ENCODE assay signal across 2 cellular contexts in the genomic region with DNA sequence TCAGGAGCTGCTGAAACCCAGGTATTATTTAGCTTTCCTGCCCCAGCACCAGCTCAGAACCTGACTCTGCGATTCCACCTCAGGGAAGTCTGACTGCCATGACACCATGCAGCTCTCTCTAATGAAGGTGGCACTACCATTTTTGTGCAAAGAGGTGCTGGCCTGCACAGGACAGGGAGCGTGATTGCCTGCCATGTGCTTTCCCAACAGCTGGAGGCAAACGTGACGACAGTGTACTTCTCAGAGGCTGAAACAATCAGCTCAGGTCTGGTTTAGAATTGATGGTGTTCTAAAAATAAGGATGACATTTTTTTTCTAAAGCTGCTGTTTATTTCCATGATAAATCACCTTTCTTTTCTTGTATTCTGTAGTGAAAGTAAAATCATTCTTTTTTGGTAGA.
TF ChIP-seq lines count a peak whose summit lies in the region.

No MANE protein-coding gene starts in this region.

TF ChIP-seq in IMR-90, 13 proteins besides CTCF, POLR2A, EP300 and RAD21:
- TF ChIP-seq MAFK (IDR thresholded peaks at IDR 0.05; ENCODE audit: low read depth, low read length) (no peak), CEBPB (IDR thresholded peaks at IDR 0.05; ENCODE audit: low read depth, low read length) (no peak), RFX5 (IDR thresholded peaks at IDR 0.05; ENCODE audit: low read depth, low read length) (no peak), RCOR1 (IDR thresholded peaks at IDR 0.05; ENCODE audit: insufficient replicate concordance, low read length) (no peak), MXI1 (IDR thresholded peaks at IDR 0.05; ENCODE audit: borderline replicate concordance, low read depth, low read length) (no peak), BHLHE40 (IDR thresholded peaks at IDR 0.05; ENCODE audit: low read depth, low read length) (no peak), MAZ (IDR thresholded peaks at IDR 0.05; ENCODE audit: borderline replicate concordance, low read depth, low read length) (no peak), CHD1 (IDR thresholded peaks at IDR 0.05; ENCODE audit: low read depth, low read length) (no peak), USF2 (IDR thresholded peaks at IDR 0.05; ENCODE audit: low read depth, low read length) (no peak), NFE2L2 (IDR thresholded peaks at IDR 0.05; ENCODE audit: low read depth, low read length) (no peak)
- TF ChIP-seq, protein P1, sequence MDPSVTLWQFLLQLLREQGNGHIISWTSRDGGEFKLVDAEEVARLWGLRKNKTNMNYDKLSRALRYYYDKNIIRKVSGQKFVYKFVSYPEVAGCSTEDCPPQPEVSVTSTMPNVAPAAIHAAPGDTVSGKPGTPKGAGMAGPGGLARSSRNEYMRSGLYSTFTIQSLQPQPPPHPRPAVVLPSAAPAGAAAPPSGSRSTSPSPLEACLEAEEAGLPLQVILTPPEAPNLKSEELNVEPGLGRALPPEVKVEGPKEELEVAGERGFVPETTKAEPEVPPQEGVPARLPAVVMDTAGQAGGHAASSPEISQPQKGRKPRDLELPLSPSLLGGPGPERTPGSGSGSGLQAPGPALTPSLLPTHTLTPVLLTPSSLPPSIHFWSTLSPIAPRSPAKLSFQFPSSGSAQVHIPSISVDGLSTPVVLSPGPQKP (IDR thresholded peaks at IDR 0.05; ENCODE audit: borderline replicate concordance, low read depth, low read length) = no peak

TF ChIP-seq in H1, 55 proteins besides CTCF, POLR2A, EP300 and RAD21:
- TF ChIP-seq CTBP2 (IDR thresholded peaks at IDR 0.05; ENCODE audit: borderline replicate concordance, insufficient read depth, insufficient read length, low read length) = no peak
- TF ChIP-seq TBP (IDR thresholded peaks at IDR 0.05; ENCODE audit: low read depth, low read length) = no peak
- no peak for TF ChIP-seq USF2 (IDR thresholded peaks at IDR 0.05; ENCODE audit: low read length)
- TF ChIP-seq MAFK (IDR thresholded peaks at IDR 0.05; ENCODE audit: low read depth, low read length) = no peak
- no peak for TF ChIP-seq CHD1 (IDR thresholded peaks at IDR 0.05; ENCODE audit: low read depth, low read length)
- TF ChIP-seq POLR2AphosphoS5 (IDR thresholded peaks at IDR 0.05; ENCODE audit: low read depth, low read length) = no peak
- TF ChIP-seq RBBP5 (IDR thresholded peaks at IDR 0.05; ENCODE audit: borderline replicate concordance, low read depth, low read length) = no peak
- TF ChIP-seq CBX5 (IDR thresholded peaks at IDR 0.05; ENCODE audit: low read depth, low read length) = no peak
- no peak for TF ChIP-seq SRF (IDR thresholded peaks at IDR 0.05; ENCODE audit: low read depth, low read length)
- no peak for TF ChIP-seq CREB1 (IDR thresholded peaks at IDR 0.05)
- TF ChIP-seq HDAC2 (IDR thresholded peaks at IDR 0.05; ENCODE audit: borderline replicate concordance in 1 of 2, low read depth in 2 of 2, low read length in 2 of 2) = no peak
- TF ChIP-seq BACH1 (IDR thresholded peaks at IDR 0.05; ENCODE audit: low read length) = no peak
- TF ChIP-seq CHD7 (IDR thresholded peaks at IDR 0.05; ENCODE audit: insufficient replicate concordance, low read length) = no peak
- TF ChIP-seq, protein P2, sequence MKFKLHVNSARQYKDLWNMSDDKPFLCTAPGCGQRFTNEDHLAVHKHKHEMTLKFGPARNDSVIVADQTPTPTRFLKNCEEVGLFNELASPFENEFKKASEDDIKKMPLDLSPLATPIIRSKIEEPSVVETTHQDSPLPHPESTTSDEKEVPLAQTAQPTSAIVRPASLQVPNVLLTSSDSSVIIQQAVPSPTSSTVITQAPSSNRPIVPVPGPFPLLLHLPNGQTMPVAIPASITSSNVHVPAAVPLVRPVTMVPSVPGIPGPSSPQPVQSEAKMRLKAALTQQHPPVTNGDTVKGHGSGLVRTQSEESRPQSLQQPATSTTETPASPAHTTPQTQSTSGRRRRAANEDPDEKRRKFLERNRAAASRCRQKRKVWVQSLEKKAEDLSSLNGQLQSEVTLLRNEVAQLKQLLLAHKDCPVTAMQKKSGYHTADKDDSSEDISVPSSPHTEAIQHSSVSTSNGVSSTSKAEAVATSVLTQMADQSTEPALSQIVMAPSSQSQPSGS (IDR thresholded peaks at IDR 0.05; ENCODE audit: low read length) = no peak
